7 cellular contexts compared by ENCODE assay signal in the genomic region with DNA sequence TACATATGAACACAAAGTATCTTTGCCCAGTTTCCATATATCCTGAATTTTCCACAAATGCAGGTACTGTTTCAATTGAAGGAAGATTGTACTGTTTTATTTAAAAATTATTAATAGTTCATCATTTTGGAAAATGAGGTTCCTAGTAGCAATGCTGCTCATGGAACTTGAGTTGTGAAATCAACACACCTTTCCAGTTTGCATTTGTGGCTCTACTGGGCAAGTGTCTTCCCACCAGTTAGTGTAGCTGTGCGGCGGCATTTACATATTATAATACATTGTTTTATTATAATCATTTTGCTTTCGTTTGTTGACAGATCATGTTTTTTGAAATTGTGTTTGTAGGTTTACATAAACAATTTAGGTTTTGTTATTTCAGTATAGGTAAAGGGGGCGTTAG. TPM values are rescaled to one million over a fixed set of nuclear protein-coding genes. Genes with fewer than 3 reads are reported as not detected.
DNase-seq lines count a peak whose midpoint lies in the region; ATAC-seq and TF ChIP-seq lines count a peak whose summit lies in the region.

No MANE protein-coding gene starts in this region.

- H3F3A ChIP-seq in smooth muscle cell (ENCODE audit: low read depth): no peaks in the 10 kb centered on the region

- H2AFZ ChIP-seq in smooth muscle cell (ENCODE audit: low read depth): no peak overlapping the region

- peaks cover 21% of the 10 kb centered on the region for H3K79me2 ChIP-seq in smooth muscle cell (ENCODE audit: low read depth)

- H3K4me1 ChIP-seq in HEK293 (ENCODE audit: control insufficient read depth, insufficient read depth, low read length) (peaks cover 3% of the 10 kb centered on the region), foreskin keratinocyte (peaks cover 8% of the 10 kb centered on the region), smooth muscle cell (ENCODE audit: low read depth) (peaks cover 17% of the 10 kb centered on the region)

- WGBS in smooth muscle cell (ENCODE audit: low lambda C conversion rate): 78% methylated on average over 4 of the region's 4 CpGs

- H3K4me3 ChIP-seq in HEK293 (ENCODE audit: low read depth, low read length) (no peak overlapping the region), smooth muscle cell (peak overlapping the region; percentile 82)

- TF ChIP-seq CTCF in HEK293 (tag by site-specific recombination; IDR thresholded peaks at IDR 0.05) (no peak), foreskin keratinocyte (conservative IDR thresholded peaks at IDR 0.05) (no peak), smooth muscle cell (IDR thresholded peaks at IDR 0.05; ENCODE audit: borderline replicate concordance, insufficient read depth, poor library complexity, severe bottlenecking) (no peak)

- H3K27ac ChIP-seq in HEK293 (ENCODE audit: extremely low read depth, low read depth, low read length) (no peak overlapping the region), foreskin keratinocyte (peak overlapping the region; percentile 97), smooth muscle cell (ENCODE audit: low read depth) (peak overlapping the region; percentile 100)

- H4K20me1 ChIP-seq in smooth muscle cell (ENCODE audit: low read depth): peaks cover 25% of the 10 kb centered on the region

- H3K4me2 ChIP-seq in smooth muscle cell: peak overlapping the region; percentile 91

- H3K36me3 ChIP-seq in HEK293 (ENCODE audit: control insufficient read depth in 2 of 2, insufficient read depth in 1 of 2, low read length in 2 of 2) (peaks cover 0 to 10% of the 10 kb centered on the region in 2 experiments; a peak in 2 of 3 replicates), smooth muscle cell (ENCODE audit: low read depth) (no peaks in the 10 kb centered on the region)

- ATAC-seq in foreskin keratinocyte: no peak
- no peak for ATAC-seq in HG02981 (IDR thresholded peaks at IDR 0.05; ENCODE audit: unreplicated experiment)

- DNase-seq in SW480 (ENCODE audit: low spot score) (peak; percentile 46), foreskin keratinocyte (no peak), smooth muscle cell (lab: John Stamatoyannopoulos, UW; ENCODE audit: unreplicated experiment) (no peak), superior temporal gyrus (ENCODE audit: extremely low spot score) (no peak), SKM-1 treated with dmso at 0.1 percent for 144 hours (lab: John Stamatoyannopoulos, UW; ENCODE audit: unreplicated experiment) (no peak)

- CTCF ChIA-PET in HEK293 (lab: Yijun Ruan, JAX): interaction anchor here (0.6 to 0.7 kb wide), 3 partner anchors 22 to 153 kb away, joined by 3 read pairs; no protein-coding TSS in a partner anchor

- POLR2A ChIA-PET in HEK293 (lab: Yijun Ruan, JAX): no interaction called here

- no peak overlapping the region for H3K9ac ChIP-seq in smooth muscle cell (ENCODE audit: low read depth)

- H3K27me3 ChIP-seq in foreskin keratinocyte (no peaks in the 10 kb centered on the region), smooth muscle cell (ENCODE audit: low read depth) (no peaks in the 10 kb centered on the region)

- H3K9me3 ChIP-seq in HEK293 (ENCODE audit: control insufficient read depth, insufficient read depth, low read depth, low read length): no peaks in the 10 kb centered on the region
- no peaks in the 10 kb centered on the region for H3K9me3 ChIP-seq in smooth muscle cell (replicated peaks; ENCODE audit: low read depth)

TF ChIP-seq in HEK293, 187 proteins besides CTCF, POLR2A, EP300 and RAD21:
- no peak for TF ChIP-seq ZNF423 (tag by site-specific recombination; IDR thresholded peaks at IDR 0.05)
- no peak for TF ChIP-seq WT1 (tag by site-specific recombination; IDR thresholded peaks at IDR 0.05)
- TF ChIP-seq ZNF600 (tag by site-specific recombination; IDR thresholded peaks at IDR 0.05): 0 out of 2 replicates have a peak, but pooled peaks have one; percentile 32

RNA-seq across cellular contexts. Expression of gene DDX3X, which starts 2.0 kb away (rescaled TPM):
- total RNA-seq in foreskin keratinocyte (116 and 135 TPM in 2 replicates), smooth muscle cell (241 and 245 TPM in 2 replicates)
- polyA plus RNA-seq in foreskin keratinocyte (30.0 and 36.8 TPM in 2 replicates), smooth muscle cell (104 and 124 TPM in 2 replicates)
